ENCODE assay signal across 3 cellular contexts in genomic region chr19:9313756-9314155, GRCh38.
"Had no signal": no experiment of that assay in that cellular context is flagged by ENCODE, and none has a peak within 500 bp of the region (broad histone marks: within the 10 kb centered on the region; RNA-seq: fewer than 3 reads in every experiment).

No MANE protein-coding gene starts in this region.

- H3K4me3 ChIP-seq: GM12878 had no signal

- DNase-seq: GDM1, GF-D8 had no signal
